In the genomic region with DNA sequence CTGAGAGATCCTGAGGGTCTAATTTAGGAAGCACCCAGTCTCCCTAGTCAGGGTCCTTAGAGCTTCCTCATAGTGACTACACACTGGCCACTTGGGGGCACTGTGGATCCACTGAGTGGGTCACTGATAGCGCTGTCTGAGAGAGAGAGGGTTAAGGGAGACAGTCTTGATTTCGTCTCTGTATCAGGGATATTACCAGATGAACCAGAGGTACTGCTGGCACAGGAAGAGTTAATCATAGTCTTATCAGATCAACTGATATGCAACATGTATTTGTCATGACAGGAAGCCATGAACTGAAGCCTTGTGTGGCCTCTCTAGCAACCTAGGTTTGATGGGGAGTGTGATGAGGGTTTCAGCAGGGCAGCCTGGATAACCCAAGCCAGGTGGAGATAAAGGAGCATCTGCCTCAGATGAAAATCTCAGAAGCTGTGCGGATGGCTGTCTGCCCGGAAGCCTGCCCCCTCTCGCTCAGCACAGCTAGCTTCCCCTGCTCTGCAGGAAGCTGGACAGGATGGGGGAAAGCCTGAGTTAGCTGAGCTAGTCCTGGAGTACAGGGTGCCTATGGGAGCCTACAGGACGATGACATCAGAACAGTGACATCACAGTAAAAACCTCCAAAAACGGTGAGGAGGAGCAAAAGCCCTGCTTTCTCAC, we compare ENCODE assay signal across 8 cellular contexts.
A peak's percentile ranks its signal among the peaks of the same experiment; 100 is the strongest.
DNase-seq lines count a peak whose midpoint lies in the region; ATAC-seq, FAIRE-seq and TF ChIP-seq lines count a peak whose summit lies in the region.

No MANE protein-coding gene starts in this region.

- peak; percentile 51 for DNase-seq in Caki2 (ENCODE audit: low read depth)
- peak; percentile 65 for DNase-seq in RCC 7860 (ENCODE audit: low spot score)
- peak; percentile 78 to 82 for DNase-seq in activated T-cell treated with anti-CD3 and anti-CD28 coated beads, Interleukin-2, amount 50 U/mL, for 72 hours
- DNase-seq in fibroblast of the conjunctiva (ENCODE audit: low read depth) = peak; percentile 84
- DNase-seq in putamen (ENCODE audit: low spot score) = peak; percentile 44
- DNase-seq in lower leg skin (ENCODE audit: low spot score in 2 of 2) = no peak

- no peak for FAIRE-seq in RCC 7860 (lab: Jason Lieb, UNC)

- intact Hi-C loops in lower leg skin (cut with DNase I; ENCODE audit: low total_unique reads) = no loop called here

- no peaks in the 10 kb centered on the region for H3K9me3 Mint-ChIP-seq in activated T-cell treated with anti-CD3 and anti-CD28 coated beads, Interleukin-2, amount 50 U/mL, for 72 hours

- in situ Hi-C loops in Caki2 (cut with HindIII; ENCODE audit: low pct_unique_long_range_greater_than_20kb, low sequenced_read_pairs) = no loop called here

- ATAC-seq in GM19438 (IDR thresholded peaks at IDR 0.05; ENCODE audit: low read depth, unreplicated experiment) (peak; percentile 96), HG03520 (IDR thresholded peaks at IDR 0.05; ENCODE audit: unreplicated experiment) (peak; percentile 88)
- peak; percentile 92 to 93 for ATAC-seq in activated T-cell treated with anti-CD3 and anti-CD28 coated beads, Interleukin-2, amount 50 U/mL, for 72 hours (replicated peaks in 1 of 2)

- H3K4me3 Mint-ChIP-seq in activated T-cell treated with anti-CD3 and anti-CD28 coated beads, Interleukin-2, amount 50 U/mL, for 72 hours = peak overlapping the region; percentile 69 to 79

- 5 to 7% methylated on average over 7 of the region's 7 CpGs for WGBS in lower leg skin, 2 donors

- H3K4me3 ChIP-seq in lower leg skin (ENCODE audit: low read depth, poor library complexity, severe bottlenecking) = no peak overlapping the region

- TF ChIP-seq CTCF in lower leg skin (IDR thresholded peaks at IDR 0.05) = no peak

- H3K27me3 Mint-ChIP-seq in activated T-cell treated with anti-CD3 and anti-CD28 coated beads, Interleukin-2, amount 50 U/mL, for 72 hours (ENCODE audit: low read depth) = no peaks in the 10 kb centered on the region

- peaks cover 30% of the 10 kb centered on the region for H3K4me1 Mint-ChIP-seq in activated T-cell treated with anti-CD3 and anti-CD28 coated beads, Interleukin-2, amount 50 U/mL, for 72 hours (ENCODE audit: low read depth)

- peak overlapping the region; percentile 18 for H3K27ac Mint-ChIP-seq in activated T-cell treated with anti-CD3 and anti-CD28 coated beads, Interleukin-2, amount 50 U/mL, for 72 hours

- TF ChIP-seq POLR2A in lower leg skin (IDR thresholded peaks at IDR 0.05) = no peak

- H3K36me3 Mint-ChIP-seq in activated T-cell treated with anti-CD3 and anti-CD28 coated beads, Interleukin-2, amount 50 U/mL, for 72 hours (ENCODE audit: insufficient read depth in 2 of 2) = no peaks in the 10 kb centered on the region

Comparison
In these comparisons a context has a peak if more than half of its experiments do, and no peak if none do; other contexts are left out.
1. DNase-seq: peak in Caki2 (single experiment), RCC 7860 (single experiment), activated T-cell treated with anti-CD3 and anti-CD28 coated beads, Interleukin-2, amount 50 U/mL, for 72 hours (2 of 2), fibroblast of the conjunctiva (single experiment) and putamen (single experiment); none in lower leg skin (0 of 2).
2. Peak in every context shown above with its lines, with median percentiles within 50 percentile points of each other: ATAC-seq.